In genomic region chr9:77710965-77711657, GRCh38 we compare ENCODE assay signal across 26 cellular contexts.
A peak's percentile ranks its signal among the peaks of the same experiment; 100 is the strongest.
DNase-seq lines count a peak whose midpoint lies in the region; ATAC-seq, FAIRE-seq and TF ChIP-seq lines count a peak whose summit lies in the region.
"Had no signal": no experiment of that assay in that cellular context is flagged by ENCODE, and none has a peak within 500 bp of the region (broad histone marks: within the 10 kb centered on the region; RNA-seq: fewer than 3 reads in every experiment).

No MANE protein-coding gene starts in this region.

- H4K20me1 ChIP-seq in astrocyte (ENCODE audit: insufficient read depth, low read length) = no peaks in the 10 kb centered on the region

- H3K9me3 ChIP-seq in astrocyte (ENCODE audit: insufficient read depth, low read depth, low read length) = no peaks in the 10 kb centered on the region
- H3K9me3 ChIP-seq in mesodermal cell (ENCODE audit: control insufficient read depth, low read length) = no peaks in the 10 kb centered on the region
- H3K9me3 ChIP-seq: lower lobe of right lung had no signal

- H3K36me3 ChIP-seq in astrocyte (ENCODE audit: insufficient read depth, low read length) (no peaks in the 10 kb centered on the region), mesodermal cell (ENCODE audit: control insufficient read depth, insufficient read depth, low read length) (no peaks in the 10 kb centered on the region)
- H3K36me3 ChIP-seq: lower lobe of right lung, stomach, tibial nerve had no signal

- H3K9me3 Mint-ChIP-seq in astrocyte (ENCODE audit: unreplicated experiment) = peaks cover 10% of the 10 kb centered on the region

- no peak for FAIRE-seq in astrocyte (lab: Jason Lieb, UNC)
- FAIRE-seq: frontal cortex, keratinocyte had no signal

- peak overlapping the region; percentile 92 for H3K27ac Mint-ChIP-seq in astrocyte (ENCODE audit: unreplicated experiment)
- H3K27ac Mint-ChIP-seq: activated CD4-positive, alpha-beta T cell treated with anti-CD3 and anti-CD28 coated beads, Interleukin-2, amount 10 ng/mL, durations not matched to agents 24 days and 14 days; activated naive CD4-positive, alpha-beta T cell treated with anti-CD3 and anti-CD28 coated beads, Interleukin-2, amount 50 U/mL, for 72 hours; activated T-helper 17 cell treated with anti-CD3 and anti-CD28 coated beads, Interleukin-2, amount 50 U/mL, for 72 hours; T-cell had no signal

- peaks cover 3% of the 10 kb centered on the region for H3K36me3 Mint-ChIP-seq in astrocyte (ENCODE audit: low read depth, unreplicated experiment)

- H3K4me2 ChIP-seq in astrocyte (ENCODE audit: low read length) = no peak overlapping the region

- H3K27me3 Mint-ChIP-seq in astrocyte (ENCODE audit: low read depth, unreplicated experiment) = no peaks in the 10 kb centered on the region
- H3K27me3 Mint-ChIP-seq: activated CD4-positive, alpha-beta T cell treated with anti-CD3 and anti-CD28 coated beads, Interleukin-2, amount 10 ng/mL, durations not matched to agents 24 days and 14 days; activated T-helper 17 cell treated with anti-CD3 and anti-CD28 coated beads, Interleukin-2, amount 50 U/mL, for 72 hours; T-cell had no signal

- no peaks in the 10 kb centered on the region for H3K79me2 ChIP-seq in astrocyte (ENCODE audit: insufficient read depth, low read length)

- WGBS in mesodermal cell (ENCODE audit: insufficient coverage in 2 of 2), 2 experiments = 100% methylated on average over 1 of the region's 1 CpG; no CpG with 5 or more reads in 1 of the 2 experiments

- peak overlapping the region; percentile 6 for H3K27ac ChIP-seq in astrocyte (ENCODE audit: low read depth, low read length)
- H3K27ac ChIP-seq in mesodermal cell (ENCODE audit: low read depth, low read length, severe bottlenecking) = peak overlapping the region; percentile 85
- no peak overlapping the region for H3K27ac ChIP-seq in caudate nucleus (ENCODE audit: low read depth, low read length)
- H3K27ac ChIP-seq: 22Rv1, lower lobe of right lung, stomach, tibial nerve had no signal

- ATAC-seq in GM21717 (IDR thresholded peaks at IDR 0.05; ENCODE audit: unreplicated experiment) = no peak
- ATAC-seq: activated naive CD4-positive, alpha-beta T cell treated with anti-CD3 and anti-CD28 coated beads, Interleukin-2, amount 50 U/mL, for 72 hours; activated T-helper 17 cell treated with anti-CD3 and anti-CD28 coated beads, Interleukin-2, amount 50 U/mL, for 72 hours; lower lobe of right lung; Right ventricle myocardium inferior; T-cell had no signal

- H3K4me1 ChIP-seq in astrocyte (ENCODE audit: insufficient read depth, low read length) (peaks cover 49% of the 10 kb centered on the region), mesodermal cell (ENCODE audit: control insufficient read depth, insufficient read depth, low read length, poor library complexity, severe bottlenecking) (peaks cover 38% of the 10 kb centered on the region)

- no peak overlapping the region for H3K4me3 ChIP-seq in astrocyte (ENCODE audit: insufficient read depth, low read depth, low read length)
- no peak overlapping the region for H3K4me3 ChIP-seq in mesodermal cell (ENCODE audit: extremely low read depth, insufficient read depth, low read length, poor library complexity, severe bottlenecking)
- H3K4me3 ChIP-seq: lower lobe of right lung, stomach, tibial nerve had no signal

- no peak overlapping the region for H3K4me3 Mint-ChIP-seq in astrocyte (ENCODE audit: unreplicated experiment)
- H3K4me3 Mint-ChIP-seq: activated CD4-positive, alpha-beta T cell treated with anti-CD3 and anti-CD28 coated beads, Interleukin-2, amount 10 ng/mL, durations not matched to agents 24 days and 14 days; activated T-helper 17 cell treated with anti-CD3 and anti-CD28 coated beads, Interleukin-2, amount 50 U/mL, for 72 hours; T-cell had no signal

- no peaks in the 10 kb centered on the region for H3K27me3 ChIP-seq in astrocyte (ENCODE audit: insufficient read depth, low read length)
- H3K27me3 ChIP-seq: stomach, tibial nerve had no signal

- TF ChIP-seq CTCF in astrocyte (IDR thresholded peaks at IDR 0.05; ENCODE audit: insufficient read depth, low read depth, low read length) = no peak

- no peak overlapping the region for H2AFZ ChIP-seq in astrocyte (ENCODE audit: low read depth, low read length)

- no peak overlapping the region for H3K9ac ChIP-seq in astrocyte (ENCODE audit: low read length)

- DNase-seq in DMS 273 (lab: John Stamatoyannopoulos, UW; ENCODE audit: unreplicated experiment) (peak; percentile 2), DMS 273 treated with DMSO at 0.1 percent for 48 hours (lab: John Stamatoyannopoulos, UW) (no peak), NCI-H69 (lab: John Stamatoyannopoulos, UW) (peak; percentile 55), astrocyte (ENCODE audit: low read depth) (no peak), caudate nucleus (lab: John Stamatoyannopoulos, UW) (no peak), DMS153 (lab: John Stamatoyannopoulos, UW) (no peak)
- DNase-seq: activated CD4-positive, alpha-beta T cell treated with anti-CD3 and anti-CD28 coated beads, Interleukin-2, amount 10 ng/mL, durations not matched to agents 24 days and 14 days; aorta; DND-41; H7; KG1; lower lobe of right lung; NCI-H1694 treated with DMSO at 0.1 percent for 48 hours; NCI-H526; nucleus accumbens; stomach; T-cell had no signal

- H3K4me1 Mint-ChIP-seq in astrocyte (ENCODE audit: low read depth, unreplicated experiment) = peaks cover 74% of the 10 kb centered on the region
- H3K4me1 Mint-ChIP-seq: activated T-helper 17 cell treated with anti-CD3 and anti-CD28 coated beads, Interleukin-2, amount 50 U/mL, for 72 hours; T-cell had no signal

Comparison
In these comparisons a context has a peak if more than half of its experiments do, and no peak if none do; other contexts are left out.
1. DNase-seq: peak in DMS 273 (single experiment) and NCI-H69 (single experiment); none in DMS 273 treated with DMSO at 0.1 percent for 48 hours (single experiment), astrocyte (single experiment), caudate nucleus (0 of 61) and DMS153 (single experiment).